8 cellular contexts compared by ENCODE assay signal in the genomic region with DNA sequence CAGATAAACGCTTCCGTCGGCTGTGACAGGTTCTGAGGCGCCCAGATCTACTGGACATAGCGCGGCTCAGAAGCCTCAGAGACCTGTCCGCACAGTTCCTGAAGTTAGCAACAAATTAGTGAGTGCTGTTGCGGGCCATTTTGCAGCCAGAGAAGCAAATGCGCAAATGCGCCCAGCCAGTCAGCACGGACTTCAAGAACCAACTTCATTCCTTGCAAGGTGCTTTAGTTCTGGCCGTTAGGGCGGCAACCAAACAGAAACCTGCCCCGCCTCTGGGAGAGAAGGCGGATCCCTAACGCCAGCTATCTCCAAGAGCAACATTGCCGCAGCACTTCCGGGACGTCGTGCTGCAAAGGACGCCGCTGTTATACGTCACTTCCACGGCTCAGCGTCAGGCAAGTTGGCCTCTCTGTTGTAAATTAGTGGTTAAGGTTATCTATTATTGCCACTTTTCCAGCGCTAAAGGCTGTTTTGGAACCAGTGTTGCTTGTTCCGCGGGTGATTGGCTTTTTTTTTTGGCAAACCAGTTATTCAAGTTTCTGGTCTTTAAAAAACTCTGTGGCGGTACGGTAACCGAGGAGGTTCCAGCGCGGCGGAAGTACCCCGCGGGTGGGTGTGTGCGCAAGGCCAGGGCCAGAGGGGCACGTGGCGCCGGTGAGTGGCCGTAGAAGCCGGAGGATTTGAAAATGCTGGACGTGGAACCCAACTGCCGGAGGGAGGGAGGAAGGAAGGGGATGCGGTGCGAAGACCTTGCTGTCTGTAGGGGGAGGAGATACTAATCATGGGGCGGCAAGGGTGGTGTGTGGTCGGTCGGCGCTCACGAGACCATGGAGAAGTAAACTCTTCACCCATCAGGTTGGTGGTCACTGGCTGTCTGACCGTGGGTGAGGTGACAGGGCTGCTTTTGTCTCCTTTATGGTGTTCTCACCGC. TPM values are rescaled to one million over a fixed set of nuclear protein-coding genes. Genes with fewer than 3 reads are reported as not detected.
DNase-seq lines count a peak whose midpoint lies in the region; TF ChIP-seq lines count a peak whose summit lies in the region.

A gene (plus strand): TSS at position 612 of the 931 bp plus-strand sequence. CDS start 403 bp downstream, outside the sequence.

- peak; percentile 55 for TF ChIP-seq EP300 in neural cell (conservative IDR thresholded peaks at IDR 0.05; ENCODE audit: poor library complexity, severe bottlenecking)
- peak; percentile 26 for TF ChIP-seq EP300 in stomach (IDR thresholded peaks at IDR 0.05)

- peaks cover 27 to 43% (median 35%) of the 10 kb centered on the region in 3 experiments for H3K36me3 Mint-ChIP-seq in H9 (ENCODE audit: insufficient read depth in 1 of 3, low read depth in 3 of 3)

- H2BK15ac ChIP-seq in H9 (ENCODE audit: low read depth, low read length) = no peak within 1 kb of the TSS

- peak; percentile 15 for TF ChIP-seq RAD21 in neural cell (conservative IDR thresholded peaks at IDR 0.05)

- H3T11ph ChIP-seq in H9 (ENCODE audit: low read length) = no peak within 1 kb of the TSS

- no peak for TF ChIP-seq CTCF in H9 (conservative IDR thresholded peaks at IDR 0.05)
- TF ChIP-seq CTCF in fibroblast of villous mesenchyme (IDR thresholded peaks at IDR 0.05; ENCODE audit: insufficient read depth, low read depth, low read length) = peak; percentile 2
- peak; percentile 38 for TF ChIP-seq CTCF in neural cell (IDR thresholded peaks at IDR 0.05; ENCODE audit: poor library complexity, severe bottlenecking)
- TF ChIP-seq CTCF in stomach (IDR thresholded peaks at IDR 0.05) = no peak

- H3K27ac Mint-ChIP-seq in H9 = peak within 1 kb of the TSS; percentile 98 to 99 (median 99)

- H4K5ac ChIP-seq in H9 (ENCODE audit: insufficient read length, low read depth, low read length) = no peak within 1 kb of the TSS

- H3K9ac ChIP-seq in H9 (ENCODE audit: extremely low read depth, insufficient read length, low read length) = peak within 1 kb of the TSS; percentile 82
- peak within 1 kb of the TSS; percentile 73 for H3K9ac ChIP-seq in neural cell (ENCODE audit: low read length)

- peaks cover 22 to 31% of the 10 kb centered on the region in 2 experiments for H3K4me1 Mint-ChIP-seq in H9

- no peaks in the 10 kb centered on the region for H3K27me3 Mint-ChIP-seq in H9 (ENCODE audit: low read depth)

- H3K14ac ChIP-seq in H9 (ENCODE audit: insufficient read depth, low read length) = peak within 1 kb of the TSS; percentile 79

- WGBS in H9 (ENCODE audit: extremely low coverage, insufficient read length, low lambda C conversion rate) = no CpG with 5 or more reads among the region's 53 CpGs
- 0 to 1% (median 0%) methylated on average over 53 of the region's 53 CpGs for WGBS in stomach, 5 donors

- H3K9me3 Mint-ChIP-seq in H9 = peaks cover 0 to 2% of the 10 kb centered on the region in 2 experiments; a peak in 2 of 5 replicates

- peak within 1 kb of the TSS; percentile 84 for H2BK20ac ChIP-seq in H9 (ENCODE audit: low read depth, low read length, poor library complexity, severe bottlenecking)

- peaks cover 13% of the 10 kb centered on the region for H3K23me2 ChIP-seq in H9 (ENCODE audit: insufficient read length, low read depth, low read length, poor library complexity, severe bottlenecking)

- peak within 1 kb of the TSS; percentile 95 to 99 for H3K4me3 Mint-ChIP-seq in H9

- H3K4me3 ChIP-seq in MG63 (peak within 1 kb of the TSS; percentile 80), fibroblast of villous mesenchyme (ENCODE audit: low read depth, low read length) (peak within 1 kb of the TSS; percentile 93), neural cell (ENCODE audit: low read length) (peak within 1 kb of the TSS; percentile 75), stomach (peak within 1 kb of the TSS; percentile 70 to 87 (median 76))

- no peak within 1 kb of the TSS for H2BK5ac ChIP-seq in H9 (ENCODE audit: insufficient read length, low read length)

- intact Hi-C loops in stomach (cut with DNase I; ENCODE audit: low total_unique reads) = loop anchor here (5.0 to 10.0 kb wide), 2 partner anchors 121 to 393 kb away; no protein-coding TSS in a partner anchor

- peak within 1 kb of the TSS; percentile 71 for H2BK120ac ChIP-seq in H9 (ENCODE audit: low read depth, low read length, poor library complexity, severe bottlenecking)

- H2AK5ac ChIP-seq in H9 (ENCODE audit: insufficient read length, low read length) = no peak within 1 kb of the TSS

- H3K18ac ChIP-seq in H9 (ENCODE audit: insufficient read length, low read depth, low read length) = peak within 1 kb of the TSS; percentile 87

- peaks cover 3% of the 10 kb centered on the region for H3K79me1 ChIP-seq in H9 (ENCODE audit: insufficient read depth, low read depth, low read length, poor library complexity, severe bottlenecking)

- H3K4me2 ChIP-seq in H9 (ENCODE audit: insufficient read depth, insufficient read length, low read length) (peak within 1 kb of the TSS; percentile 74), neural cell (ENCODE audit: low read length) (peak within 1 kb of the TSS; percentile 81)

- H4K8ac ChIP-seq in H9 (replicated peaks; ENCODE audit: insufficient read length, low read depth, low read length) = no peak within 1 kb of the TSS

- H3K9me2 ChIP-seq in neural cell (ENCODE audit: insufficient read depth, low read length) = no peaks in the 10 kb centered on the region

- H3K4ac ChIP-seq in H9 (ENCODE audit: low read depth, low read length) = 0 out of 2 replicates have a peak within 1 kb of the TSS, but pooled peaks have one; percentile 52

- no peak within 1 kb of the TSS for H2BK12ac ChIP-seq in H9 (ENCODE audit: insufficient read length, low read depth, low read length)

- H3K27ac ChIP-seq in H9 (ENCODE audit: insufficient read length, low read depth, low read length) (peak within 1 kb of the TSS; percentile 2), neural cell (ENCODE audit: low read length) (peak within 1 kb of the TSS; percentile 68), stomach (peak within 1 kb of the TSS; percentile 72 to 91 (median 87))

- H3K36me3 ChIP-seq in MG63 = peaks cover 25% of the 10 kb centered on the region
- no peaks in the 10 kb centered on the region for H3K36me3 ChIP-seq in neural cell (ENCODE audit: insufficient read depth, low read length)
- peaks cover 0 to 27% (median 24%) of the 10 kb centered on the region in 4 donors for H3K36me3 ChIP-seq in stomach

- H4K20me1 ChIP-seq in H9 (ENCODE audit: control insufficient read depth, insufficient read depth, insufficient read length) (no peaks in the 10 kb centered on the region), neural cell (ENCODE audit: insufficient read depth) (no peaks in the 10 kb centered on the region)

- H3K4me1 ChIP-seq in H9 (ENCODE audit: insufficient read depth, low read length) (peaks cover 2% of the 10 kb centered on the region; the same call in 1 of the 2 replicates), stomach (peaks cover 17 to 26% (median 21%) of the 10 kb centered on the region in 4 donors)

- H4K91ac ChIP-seq in H9 (ENCODE audit: insufficient read length, low read depth, low read length) = no peak within 1 kb of the TSS

- no peak within 1 kb of the TSS for H3K23ac ChIP-seq in H9 (ENCODE audit: insufficient read length, low read depth, low read length)

- no peak within 1 kb of the TSS for H3K56ac ChIP-seq in H9 (ENCODE audit: insufficient read length, low read depth, low read length)

- peak in 1 of 4 donors; percentile 29 for TF ChIP-seq POLR2A in stomach (IDR thresholded peaks at IDR 0.05)

- H3K9me3 ChIP-seq in H9 (ENCODE audit: control insufficient read depth, low read depth, low read length) (no peaks in the 10 kb centered on the region), MG63 (no peaks in the 10 kb centered on the region), neural cell (ENCODE audit: low read length) (no peaks in the 10 kb centered on the region), stomach (no peaks in the 10 kb centered on the region)

- H3K27me3 ChIP-seq in H9 (ENCODE audit: insufficient read depth, low read length) (no peaks in the 10 kb centered on the region), MG63 (no peaks in the 10 kb centered on the region), neural cell (ENCODE audit: insufficient read depth, low read depth, low read length) (no peaks in the 10 kb centered on the region), stomach (no peaks in the 10 kb centered on the region)

- DNase-seq in ELR (ENCODE audit: low read depth) (peak; percentile 92), H9 (peak; percentile 97), MG63 (peak; percentile 88), SHP77 treated with DMSO at 0.1 percent for 48 hours (lab: John Stamatoyannopoulos, UW) (peak; percentile 65), fibroblast of villous mesenchyme (ENCODE audit: low read depth) (peak; percentile 95), stomach (peak; percentile 92)
- peak; percentile 96 for DNase-seq in activated effector memory CD4-positive, alpha-beta T cell treated with anti-CD3 and anti-CD28 coated beads, Interleukin-2, amount 50 U/mL, for 16 hours

- peaks cover 18% of the 10 kb centered on the region; the same call in 1 of the 2 replicates for H3K79me2 ChIP-seq in H9 (ENCODE audit: insufficient read depth, low read length)
- peaks cover 21% of the 10 kb centered on the region for H3K79me2 ChIP-seq in neural cell (replicated peaks; ENCODE audit: insufficient read depth, low read length)

- H2AFZ ChIP-seq in H9 (ENCODE audit: low read length) (peak within 1 kb of the TSS; percentile 60), neural cell (ENCODE audit: low read depth, low read length) (peak within 1 kb of the TSS; percentile 95)

- H3F3A ChIP-seq in neural cell (ENCODE audit: insufficient read depth, low read length, poor library complexity, severe bottlenecking) = no peaks in the 10 kb centered on the region

TF ChIP-seq in neural cell, 6 proteins besides CTCF, POLR2A, EP300 and RAD21 (continues in another document):
- TF ChIP-seq POLR2AphosphoS5 (IDR thresholded peaks at IDR 0.05) (peak; percentile 81), TAF1 (IDR thresholded peaks at IDR 0.05; ENCODE audit: low read depth) (no peak), SMC3 (conservative IDR thresholded peaks at IDR 0.05; ENCODE audit: poor library complexity) (peak; percentile 14)

RNA-seq across cellular contexts. Expression of the gene that starts here (rescaled TPM):
- total RNA-seq in H9 (2021) (42.7 and 45.3 TPM in 2 replicates), fibroblast of villous mesenchyme (4.5 and 5.2 TPM in 2 replicates), stomach (1 to 10 TPM in 3 of 5 donors, not detected in 2; 2.2 to 9.4 (median 3.8) TPM)
- total RNA-seq in MG63 (2014; rRNA removed; shearing (Covaris generic); ENCODE audit: low replicate concordance) = 4.1 and 15.2 TPM in 2 replicates
- polyA plus RNA-seq in neural cell (9.1 and 12.1 TPM in 2 replicates), stomach (10 to 100 TPM; 17.0 to 19.2 (median 17.2) TPM)
- polyA minus RNA-seq in neural cell = 6.3 and 6.7 TPM in 2 replicates

Comparison
In these comparisons a context has a peak if more than half of its experiments do, and no peak if none do; other contexts are left out.
1. Peak in every context shown above with its lines: DNase-seq, H3K4me3 ChIP-seq and H3K27ac ChIP-seq.
2. H3K27ac ChIP-seq: peak in every context shown above with its lines; median percentile 87 in stomach; 68 in neural cell; 2 in H9.
3. CTCF ChIP-seq: peak in fibroblast of villous mesenchyme (single experiment) and neural cell (single experiment); none in H9 (single experiment) and stomach (0 of 7).